11 cellular contexts compared by ENCODE assay signal in genomic region chr22:46444390-46444854, GRCh38.
DNase-seq lines count a peak whose midpoint lies in the region; ATAC-seq and TF ChIP-seq lines count a peak whose summit lies in the region.
"Had no signal": no experiment of that assay in that cellular context is flagged by ENCODE, and none has a peak within 500 bp of the region (broad histone marks: within the 10 kb centered on the region; RNA-seq: fewer than 3 reads in every experiment).

No MANE protein-coding gene starts in this region.

- H3K9me3 ChIP-seq in colonic mucosa (no peaks in the 10 kb centered on the region), neuronal stem cell (replicated peaks in 1 of 2; ENCODE audit: control insufficient read depth in 2 of 2, insufficient read depth in 1 of 2, low read depth in 1 of 2, low read length in 2 of 2) (no peaks in the 10 kb centered on the region)

- no peak overlapping the region for H2AFZ ChIP-seq in neuronal stem cell (ENCODE audit: low read length)

- H4K91ac ChIP-seq in neuronal stem cell (ENCODE audit: low read depth, low read length, poor library complexity) = no peak overlapping the region

- no peak overlapping the region for H3K4me2 ChIP-seq in neuronal stem cell (ENCODE audit: insufficient read depth, low read length, poor library complexity, severe bottlenecking)

- H3K27ac ChIP-seq in colonic mucosa (peak overlapping the region; percentile 9), neuronal stem cell (replicated peaks; ENCODE audit: low read length) (no peak overlapping the region)

- H3K36me3 Mint-ChIP-seq in T-cell = no peaks in the 10 kb centered on the region
- no peaks in the 10 kb centered on the region for H3K36me3 Mint-ChIP-seq in activated CD4-positive, alpha-beta T cell treated with anti-CD3 and anti-CD28 coated beads for 36 hours (ENCODE audit: low read depth)
- H3K36me3 Mint-ChIP-seq: CD4-positive, alpha-beta memory T cell had no signal

- peak; percentile 87 for DNase-seq in Caki2 (ENCODE audit: low read depth)
- peak; percentile 11 for DNase-seq in NCI-H146 treated with DMSO at 0.1 percent for 48 hours (lab: John Stamatoyannopoulos, UW; ENCODE audit: unreplicated experiment)
- peak; percentile 44 for DNase-seq in colonic mucosa
- DNase-seq in neuronal stem cell (ENCODE audit: low spot score) = no peak
- no peak for DNase-seq in T-cell
- DNase-seq in stimulated activated CD4-positive, alpha-beta T cell treated with anti-CD3 and anti-CD28 coated beads, Interleukin-2, amount 100 ng/mL, for 24 hours = no peak
- no peak for DNase-seq in activated CD4-positive, alpha-beta T cell treated with anti-CD3 and anti-CD28 coated beads for 36 hours
- DNase-seq: activated naive CD8-positive, alpha-beta T cell treated with anti-CD3 and anti-CD28 coated beads, Interleukin-2, amount 50 U/mL, for 24 hours; CD4-positive, alpha-beta memory T cell; IMR-90 had no signal

- H2AK5ac ChIP-seq in neuronal stem cell (ENCODE audit: low read depth, low read length) = peak overlapping the region; percentile 41

- no peaks in the 10 kb centered on the region for H3K9me3 Mint-ChIP-seq in T-cell
- H3K9me3 Mint-ChIP-seq in activated CD4-positive, alpha-beta T cell treated with anti-CD3 and anti-CD28 coated beads for 36 hours (ENCODE audit: low read depth) = no peaks in the 10 kb centered on the region
- H3K9me3 Mint-ChIP-seq: activated naive CD8-positive, alpha-beta T cell treated with anti-CD3 and anti-CD28 coated beads, Interleukin-2, amount 50 U/mL, for 24 hours; CD4-positive, alpha-beta memory T cell had no signal

- POLR2A ChIA-PET in T-cell (lab: Charles Lee) = no interaction called here
- POLR2A ChIA-PET in activated CD4-positive, alpha-beta T cell treated with anti-CD3 and anti-CD28 coated beads for 36 hours (lab: Charles Lee) = no interaction called here

- no peak for TF ChIP-seq CTCF in colonic mucosa (IDR thresholded peaks at IDR 0.05)

- CTCF ChIA-PET in T-cell (lab: Charles Lee) = no interaction called here
- CTCF ChIA-PET in activated CD4-positive, alpha-beta T cell treated with anti-CD3 and anti-CD28 coated beads for 36 hours (lab: Charles Lee) = interaction anchor here (0.6 kb wide), 1 partner anchor 9 kb away, joined by 4 read pairs; no protein-coding TSS in a partner anchor

- H3K18ac ChIP-seq in neuronal stem cell (ENCODE audit: low read length) = no peak overlapping the region

- H2BK120ac ChIP-seq in neuronal stem cell (ENCODE audit: low read depth, low read length) = no peak overlapping the region

- H3K27me3 ChIP-seq in colonic mucosa (no peaks in the 10 kb centered on the region), neuronal stem cell (ENCODE audit: control insufficient read depth in 3 of 3, insufficient read depth in 3 of 3, low read depth in 1 of 3, low read length in 3 of 3) (no peaks in the 10 kb centered on the region)

- H3K9ac ChIP-seq in colonic mucosa (ENCODE audit: low read depth in 2 of 2, low read length in 2 of 2) (no peak overlapping the region), neuronal stem cell (ENCODE audit: low read depth, low read length, poor library complexity) (no peak overlapping the region)

- peaks cover 5 to 6% of the 10 kb centered on the region in 2 donors for H3K27me3 Mint-ChIP-seq in T-cell
- no peaks in the 10 kb centered on the region for H3K27me3 Mint-ChIP-seq in activated CD4-positive, alpha-beta T cell treated with anti-CD3 and anti-CD28 coated beads for 36 hours

- no peak overlapping the region for H3K14ac ChIP-seq in neuronal stem cell (ENCODE audit: low read length)

- H4K8ac ChIP-seq in neuronal stem cell (ENCODE audit: low read depth, low read length) = no peak overlapping the region

- H3K4me1 Mint-ChIP-seq in T-cell = no peaks in the 10 kb centered on the region
- H3K4me1 Mint-ChIP-seq in activated CD4-positive, alpha-beta T cell treated with anti-CD3 and anti-CD28 coated beads for 36 hours = no peaks in the 10 kb centered on the region
- H3K4me1 Mint-ChIP-seq: activated naive CD8-positive, alpha-beta T cell treated with anti-CD3 and anti-CD28 coated beads, Interleukin-2, amount 50 U/mL, for 24 hours had no signal

- no peak for ATAC-seq in T-cell (replicated peaks in 1 of 4)
- no peak for ATAC-seq in GM19467 (IDR thresholded peaks at IDR 0.05; ENCODE audit: unreplicated experiment)
- no peak for ATAC-seq in activated CD4-positive, alpha-beta T cell treated with anti-CD3 and anti-CD28 coated beads for 36 hours
- ATAC-seq: activated naive CD8-positive, alpha-beta T cell treated with anti-CD3 and anti-CD28 coated beads, Interleukin-2, amount 50 U/mL, for 24 hours had no signal

- in situ Hi-C loops in Caki2 (cut with HindIII; ENCODE audit: low pct_unique_long_range_greater_than_20kb, low sequenced_read_pairs) = loop anchor here (10.0 to 25.0 kb wide), 2 partner anchors 110 to 307 kb away; partner anchors contain the start of gene TRMU

- H2BK12ac ChIP-seq in neuronal stem cell (ENCODE audit: low read length) = no peak overlapping the region

- no peaks in the 10 kb centered on the region for H3K4me1 ChIP-seq in colonic mucosa
- H3K4me1 ChIP-seq in neuronal stem cell (ENCODE audit: control insufficient read depth in 2 of 2, insufficient read depth in 1 of 2, low read depth in 1 of 2, low read length in 2 of 2) = peaks cover 22 to 25% of the 10 kb centered on the region in 2 donors

- intact Hi-C loops in colonic mucosa (cut with DNase I) = loop anchor here (10.0 kb wide), 1 partner anchor 80 kb away; no protein-coding TSS in a partner anchor
- intact Hi-C loops in activated CD4-positive, alpha-beta T cell treated with anti-CD3 and anti-CD28 coated beads for 36 hours (cut with DNase I, micrococcal nuclease) = no loop called here

- H3K36me3 ChIP-seq in colonic mucosa (no peaks in the 10 kb centered on the region), neuronal stem cell (replicated peaks in 1 of 2; ENCODE audit: control insufficient read depth in 2 of 2, insufficient read depth in 2 of 2, low read length in 2 of 2) (no peaks in the 10 kb centered on the region)

- H3K4ac ChIP-seq in neuronal stem cell (ENCODE audit: low read length) = no peak overlapping the region

- no peak overlapping the region for H3K4me3 Mint-ChIP-seq in T-cell
- H3K4me3 Mint-ChIP-seq in activated CD4-positive, alpha-beta T cell treated with anti-CD3 and anti-CD28 coated beads for 36 hours = no peak overlapping the region
- H3K4me3 Mint-ChIP-seq: activated naive CD8-positive, alpha-beta T cell treated with anti-CD3 and anti-CD28 coated beads, Interleukin-2, amount 50 U/mL, for 24 hours; CD4-positive, alpha-beta memory T cell had no signal

- no peak overlapping the region for H3K23ac ChIP-seq in neuronal stem cell (ENCODE audit: low read depth, low read length, poor library complexity)

- H3K27ac Mint-ChIP-seq in T-cell = no peak overlapping the region
- H3K27ac Mint-ChIP-seq in activated CD4-positive, alpha-beta T cell treated with anti-CD3 and anti-CD28 coated beads for 36 hours = no peak overlapping the region
- H3K27ac Mint-ChIP-seq: activated naive CD8-positive, alpha-beta T cell treated with anti-CD3 and anti-CD28 coated beads, Interleukin-2, amount 50 U/mL, for 24 hours; CD4-positive, alpha-beta memory T cell had no signal

- H2BK5ac ChIP-seq in neuronal stem cell (ENCODE audit: low read length) = no peak overlapping the region

- H3K79me1 ChIP-seq in neuronal stem cell (ENCODE audit: low read depth, low read length) = no peaks in the 10 kb centered on the region

- no CpG with 5 or more reads among the region's 10 CpGs for WGBS in neuronal stem cell (ENCODE audit: extremely low coverage in 2 of 2, insufficient read length in 2 of 2, insufficient replicate concordance in 1 of 2), 2 donors

- no peak overlapping the region for H2BK15ac ChIP-seq in neuronal stem cell (ENCODE audit: low read length)

- H3K4me3 ChIP-seq in colonic mucosa (no peak overlapping the region), neuronal stem cell (ENCODE audit: low read length in 2 of 2) (no peak overlapping the region)

Comparison
In these comparisons a context has a peak if more than half of its experiments do, and no peak if none do; other contexts are left out.
1. DNase-seq: peak in Caki2 (single experiment), NCI-H146 treated with DMSO at 0.1 percent for 48 hours (single experiment) and colonic mucosa (single experiment); none in neuronal stem cell (single experiment), T-cell (0 of 34), stimulated activated CD4-positive, alpha-beta T cell treated with anti-CD3 and anti-CD28 coated beads, Interleukin-2, amount 100 ng/mL, for 24 hours (0 of 2) and activated CD4-positive, alpha-beta T cell treated with anti-CD3 and anti-CD28 coated beads for 36 hours (single experiment).